ENCODE assay signal across 1 cellular context in the genomic region with DNA sequence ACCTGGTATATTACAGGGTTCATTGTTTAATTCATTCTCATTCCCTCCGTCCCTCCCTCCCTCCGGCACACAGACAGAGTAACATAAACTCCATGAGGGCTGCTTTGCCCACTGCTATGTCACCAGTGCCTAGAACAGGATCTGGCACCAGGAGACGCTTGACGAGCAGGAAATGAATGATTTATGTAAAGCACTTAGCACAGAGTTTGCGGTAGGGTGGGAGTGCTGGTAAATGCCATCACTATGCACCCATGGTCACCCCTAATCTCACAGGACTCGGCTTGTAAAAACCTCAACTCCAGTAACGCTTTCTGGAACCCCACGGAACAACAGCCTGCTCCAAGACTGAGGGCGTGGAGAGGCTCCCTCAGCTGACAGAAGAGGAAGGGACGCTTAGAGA.
TF ChIP-seq lines count a peak whose summit lies in the region.

No MANE protein-coding gene starts in this region.

TF ChIP-seq in GM12878, 131 proteins besides CTCF, POLR2A, EP300 and RAD21 (continued from another document):
- TF ChIP-seq RELA (IDR thresholded peaks at IDR 0.05; ENCODE audit: borderline replicate concordance, partially characterized antibody), result no peak
- no peak for TF ChIP-seq FOXM1 (IDR thresholded peaks at IDR 0.05; ENCODE audit: low read depth, low read length)
- TF ChIP-seq SREBF1 (IDR thresholded peaks at IDR 0.05; ENCODE audit: low read length), result no peak
- TF ChIP-seq, protein P1, sequence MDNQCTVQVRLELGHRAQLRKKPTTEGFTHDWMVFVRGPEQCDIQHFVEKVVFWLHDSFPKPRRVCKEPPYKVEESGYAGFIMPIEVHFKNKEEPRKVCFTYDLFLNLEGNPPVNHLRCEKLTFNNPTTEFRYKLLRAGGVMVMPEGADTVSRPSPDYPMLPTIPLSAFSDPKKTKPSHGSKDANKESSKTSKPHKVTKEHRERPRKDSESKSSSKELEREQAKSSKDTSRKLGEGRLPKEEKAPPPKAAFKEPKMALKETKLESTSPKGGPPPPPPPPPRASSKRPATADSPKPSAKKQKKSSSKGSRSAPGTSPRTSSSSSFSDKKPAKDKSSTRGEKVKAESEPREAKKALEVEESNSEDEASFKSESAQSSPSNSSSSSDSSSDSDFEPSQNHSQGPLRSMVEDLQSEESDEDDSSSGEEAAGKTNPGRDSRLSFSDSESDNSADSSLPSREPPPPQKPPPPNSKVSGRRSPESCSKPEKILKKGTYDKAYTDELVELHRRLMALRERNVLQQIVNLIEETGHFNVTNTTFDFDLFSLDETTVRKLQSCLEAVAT (IDR thresholded peaks at IDR 0.05), result no peak
- TF ChIP-seq FOXK2 (IDR thresholded peaks at IDR 0.05), result no peak
- no peak for TF ChIP-seq CUX1 (IDR thresholded peaks at IDR 0.05; ENCODE audit: insufficient replicate concordance, low read depth, low read length)
- no peak for TF ChIP-seq ETV6 (conservative IDR thresholded peaks at IDR 0.05 in 1 of 2, IDR thresholded peaks at IDR 0.05 in 1 of 2; ENCODE audit: borderline replicate concordance in 1 of 2, low read depth in 1 of 2)
- TF ChIP-seq, protein P2, sequence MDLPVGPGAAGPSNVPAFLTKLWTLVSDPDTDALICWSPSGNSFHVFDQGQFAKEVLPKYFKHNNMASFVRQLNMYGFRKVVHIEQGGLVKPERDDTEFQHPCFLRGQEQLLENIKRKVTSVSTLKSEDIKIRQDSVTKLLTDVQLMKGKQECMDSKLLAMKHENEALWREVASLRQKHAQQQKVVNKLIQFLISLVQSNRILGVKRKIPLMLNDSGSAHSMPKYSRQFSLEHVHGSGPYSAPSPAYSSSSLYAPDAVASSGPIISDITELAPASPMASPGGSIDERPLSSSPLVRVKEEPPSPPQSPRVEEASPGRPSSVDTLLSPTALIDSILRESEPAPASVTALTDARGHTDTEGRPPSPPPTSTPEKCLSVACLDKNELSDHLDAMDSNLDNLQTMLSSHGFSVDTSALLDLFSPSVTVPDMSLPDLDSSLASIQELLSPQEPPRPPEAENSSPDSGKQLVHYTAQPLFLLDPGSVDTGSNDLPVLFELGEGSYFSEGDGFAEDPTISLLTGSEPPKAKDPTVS (IDR thresholded peaks at IDR 0.05; ENCODE audit: low read depth, low read length), result no peak
- TF ChIP-seq TBL1XR1 (IDR thresholded peaks at IDR 0.05; ENCODE audit: low read depth, low read length), result no peak
TF ChIP-seq in GM12878: peak in this region for 0.
